8 cellular contexts compared by ENCODE assay signal in genomic region chr14:54881235-54881760, GRCh38. TPM values are rescaled to one million over a fixed set of nuclear protein-coding genes. Genes with fewer than 3 reads are reported as not detected.
A peak's percentile ranks its signal among the peaks of the same experiment; 100 is the strongest.
DNase-seq lines count a peak whose midpoint lies in the region; ATAC-seq, FAIRE-seq and TF ChIP-seq lines count a peak whose summit lies in the region.

No MANE protein-coding gene starts in this region.

- 4% methylated on average over 6 of the region's 6 CpGs for WGBS in thymus

- H3K27me3 ChIP-seq in thymus (ENCODE audit: control insufficient read depth, insufficient read depth): no peaks in the 10 kb centered on the region

- intact Hi-C loops in kidney (cut with DNase I): no loop called here

- peak; percentile 57 for ATAC-seq in GM19452 (IDR thresholded peaks at IDR 0.05; ENCODE audit: unreplicated experiment)
- peak; percentile 62 for ATAC-seq in activated naive CD8-positive, alpha-beta T cell treated with anti-CD3 and anti-CD28 coated beads, Interleukin-2, amount 50 U/mL, for 24 hours

- H3K27me3 Mint-ChIP-seq in activated naive CD8-positive, alpha-beta T cell treated with anti-CD3 and anti-CD28 coated beads, Interleukin-2, amount 50 U/mL, for 24 hours: no peaks in the 10 kb centered on the region

- DNase-seq in DMS 273 (lab: John Stamatoyannopoulos, UW; ENCODE audit: unreplicated experiment): peak; percentile 61
- DNase-seq in HT1080 (ENCODE audit: low read depth): peak; percentile 56
- peak; percentile 26 for DNase-seq in activated naive CD8-positive, alpha-beta T cell treated with anti-CD3 and anti-CD28 coated beads, Interleukin-2, amount 50 U/mL, for 24 hours
- DNase-seq in kidney: no peak
- no peak for DNase-seq in HT-29 (ENCODE audit: low spot score)
- DNase-seq in HPDE6-E6E7 (ENCODE audit: extremely low spot score): no peak

- peaks cover 6% of the 10 kb centered on the region for H3K36me3 Mint-ChIP-seq in activated naive CD8-positive, alpha-beta T cell treated with anti-CD3 and anti-CD28 coated beads, Interleukin-2, amount 50 U/mL, for 24 hours (ENCODE audit: low read depth)

- no peaks in the 10 kb centered on the region for H3K9me3 Mint-ChIP-seq in activated naive CD8-positive, alpha-beta T cell treated with anti-CD3 and anti-CD28 coated beads, Interleukin-2, amount 50 U/mL, for 24 hours

- H3K27ac ChIP-seq in kidney (ENCODE audit: low read depth in 2 of 2, low read length in 2 of 2): peak overlapping the region; percentile 23 to 70
- peak overlapping the region; percentile 88 for H3K27ac ChIP-seq in thymus (ENCODE audit: low read depth)

- TF ChIP-seq CTCF in kidney (IDR thresholded peaks at IDR 0.05; ENCODE audit: borderline replicate concordance, extremely low read depth, insufficient read depth): no peak

- no peak for FAIRE-seq in kidney (lab: Jason Lieb, UNC)

- H3K27ac Mint-ChIP-seq in activated naive CD8-positive, alpha-beta T cell treated with anti-CD3 and anti-CD28 coated beads, Interleukin-2, amount 50 U/mL, for 24 hours: peak overlapping the region; percentile 95

- H3K9ac ChIP-seq in kidney (ENCODE audit: low read length in 2 of 2): peak overlapping the region; percentile 27 to 60

- peak overlapping the region; percentile 83 for H3K4me3 Mint-ChIP-seq in activated naive CD8-positive, alpha-beta T cell treated with anti-CD3 and anti-CD28 coated beads, Interleukin-2, amount 50 U/mL, for 24 hours

- H3K4me3 ChIP-seq in kidney (ENCODE audit: low read length in 2 of 2) (peak overlapping the region; percentile 56 to 65), thymus (ENCODE audit: low read length) (peak overlapping the region; percentile 31)

- peaks cover 41% of the 10 kb centered on the region for H3K4me1 Mint-ChIP-seq in activated naive CD8-positive, alpha-beta T cell treated with anti-CD3 and anti-CD28 coated beads, Interleukin-2, amount 50 U/mL, for 24 hours

- peaks cover 4 to 7% of the 10 kb centered on the region in 2 donors for H3K4me1 ChIP-seq in kidney (ENCODE audit: control insufficient read depth in 1 of 2, insufficient read depth in 1 of 2, low read depth in 1 of 2, low read length in 2 of 2)
- peaks cover 2% of the 10 kb centered on the region for H3K4me1 ChIP-seq in thymus (ENCODE audit: control insufficient read depth, insufficient read depth, low read length)

- H3K36me3 ChIP-seq in kidney (ENCODE audit: control insufficient read depth in 1 of 2, insufficient read depth in 2 of 2, low read length in 2 of 2) (no peaks in the 10 kb centered on the region), thymus (ENCODE audit: control insufficient read depth, insufficient read depth) (no peaks in the 10 kb centered on the region)

- no peaks in the 10 kb centered on the region for H3K9me3 ChIP-seq in kidney (ENCODE audit: control insufficient read depth in 1 of 2, low read length in 2 of 2)
- H3K9me3 ChIP-seq in thymus (ENCODE audit: control insufficient read depth): no peaks in the 10 kb centered on the region

RNA-seq across cellular contexts. Expression of gene GCH1, which starts 21.3 kb away (rescaled TPM):
- 4.0 and 7.5 TPM in 2 replicates for total RNA-seq in HT1080 (2014; rRNA removed; shearing (Covaris generic))
- 4.4 and 4.8 TPM in 2 replicates for polyA plus RNA-seq in HT1080 (2015; cell fraction: cytosol; rRNA removed)
- 3.3 and 3.6 TPM in 2 replicates for polyA plus RNA-seq in HT1080 (2015; cell fraction: nucleus; rRNA removed)
- 9.2 TPM for total RNA-seq in kidney
- polyA plus RNA-seq in kidney (ENCODE audit: insufficient read depth, low read depth, low replicate concordance) (12.3 TPM), thymus (22.5 TPM)
- total RNA-seq in HT-29 (2014; rRNA removed; shearing (Covaris generic)): 11.5 and 11.8 TPM in 2 replicates

Comparison
In these comparisons a context has a peak if more than half of its experiments do, and no peak if none do; other contexts are left out.
1. DNase-seq: peak in DMS 273 (single experiment), HT1080 (single experiment) and activated naive CD8-positive, alpha-beta T cell treated with anti-CD3 and anti-CD28 coated beads, Interleukin-2, amount 50 U/mL, for 24 hours (single experiment); none in kidney (single experiment), HT-29 (single experiment) and HPDE6-E6E7 (single experiment).